ENCODE assay signal across 8 cellular contexts in genomic region chr2:105521176-105521575, GRCh38.
A peak's percentile ranks its signal among the peaks of the same experiment; 100 is the strongest.
DNase-seq lines count a peak whose midpoint lies in the region; ATAC-seq and TF ChIP-seq lines count a peak whose summit lies in the region.

No MANE protein-coding gene starts in this region.

- ATAC-seq in CD4-positive, alpha-beta T cell (ENCODE audit: poor library complexity), result no peak
- ATAC-seq in HG02885 (IDR thresholded peaks at IDR 0.05; ENCODE audit: poor library complexity, unreplicated experiment), result no peak
- no peak for ATAC-seq in mucosa of descending colon

- no peaks in the 10 kb centered on the region for H3K4me1 Mint-ChIP-seq in CD4-positive, alpha-beta T cell (ENCODE audit: low read depth)
- H3K4me1 Mint-ChIP-seq in brain (peaks cover 12% of the 10 kb centered on the region), mesothelial cell of epicardium (no peaks in the 10 kb centered on the region)

- H3K4me3 ChIP-seq in MG63, result no peak overlapping the region
- no peak overlapping the region for H3K4me3 ChIP-seq in mucosa of descending colon

- no peaks in the 10 kb centered on the region for H3K27me3 ChIP-seq in CD4-positive, alpha-beta T cell (ENCODE audit: control insufficient read depth, insufficient read depth, low read length)
- no peaks in the 10 kb centered on the region for H3K27me3 ChIP-seq in MG63

- CTCF ChIA-PET in CD4-positive, alpha-beta T cell (lab: Charles Lee), result interaction anchor here (0.9 to 1.4 kb wide), 5 partner anchors 149 to 183 kb away, joined by 3 to 4 read pairs (median 4); partner anchors contain the start of gene C2orf49

- H3K36me3 ChIP-seq in MG63 (no peaks in the 10 kb centered on the region), mucosa of descending colon (ENCODE audit: low read depth) (no peaks in the 10 kb centered on the region)

- H3K9me3 Mint-ChIP-seq in CD4-positive, alpha-beta T cell, result no peaks in the 10 kb centered on the region
- H3K9me3 Mint-ChIP-seq in brain (peaks cover 0 to 3% (median 0%) of the 10 kb centered on the region in 5 experiments), mesothelial cell of epicardium (no peaks in the 10 kb centered on the region)

- no peaks in the 10 kb centered on the region for H3K9me3 ChIP-seq in CD4-positive, alpha-beta T cell (ENCODE audit: control insufficient read depth, low read length)
- H3K9me3 ChIP-seq in MG63 (no peaks in the 10 kb centered on the region), mucosa of descending colon (no peaks in the 10 kb centered on the region)

- POLR2A ChIA-PET in CD4-positive, alpha-beta T cell (lab: Charles Lee), result no interaction called here

- no peak overlapping the region for H3K27ac ChIP-seq in CD4-positive, alpha-beta T cell (ENCODE audit: low read depth, low read length)

- no peaks in the 10 kb centered on the region for H3K36me3 Mint-ChIP-seq in CD4-positive, alpha-beta T cell (ENCODE audit: low read depth)
- H3K36me3 Mint-ChIP-seq in brain (no peaks in the 10 kb centered on the region), mesothelial cell of epicardium (no peaks in the 10 kb centered on the region)

- TF ChIP-seq CTCF in CD4-positive, alpha-beta T cell (IDR thresholded peaks at IDR 0.05), result peak; percentile 81
- TF ChIP-seq CTCF in brain (conservative IDR thresholded peaks at IDR 0.05) (peak; percentile 91 to 94), mesothelial cell of epicardium (IDR thresholded peaks at IDR 0.05; ENCODE audit: unreplicated experiment) (peak; percentile 81), mucosa of descending colon (IDR thresholded peaks at IDR 0.05) (no peak)

- intact Hi-C loops in CD4-positive, alpha-beta T cell (cut with DNase I, micrococcal nuclease), result loop anchor here (1.0 to 10.0 kb wide), 4 partner anchors 151 to 409 kb away; no protein-coding TSS in a partner anchor
- intact Hi-C loops in mucosa of descending colon (cut with DNase I, micrococcal nuclease), result loop anchor here in 1 of 2 donors (5.0 kb wide), 1 partner anchor 149 kb away; no protein-coding TSS in a partner anchor

- H3K27me3 Mint-ChIP-seq in CD4-positive, alpha-beta T cell, result no peaks in the 10 kb centered on the region
- H3K27me3 Mint-ChIP-seq in brain, result peaks cover 4% of the 10 kb centered on the region
- H3K27me3 Mint-ChIP-seq in mesothelial cell of epicardium (ENCODE audit: low read depth), result no peaks in the 10 kb centered on the region

- DNase-seq in CD4-positive, alpha-beta T cell, result no peak
- DNase-seq in HT-29 (ENCODE audit: low spot score) (peak; percentile 68), mesothelial cell of epicardium (ENCODE audit: low spot score in 2 of 2, unreplicated experiment in 2 of 2) (no peak), putamen (ENCODE audit: low spot score) (no peak), MG63 (no peak), mucosa of descending colon (no peak)

- H3K4me1 ChIP-seq in mucosa of descending colon (ENCODE audit: low read depth), result peaks cover 10% of the 10 kb centered on the region

- no peak overlapping the region for H3K27ac Mint-ChIP-seq in CD4-positive, alpha-beta T cell
- H3K27ac Mint-ChIP-seq in brain, result no peak overlapping the region
- H3K27ac Mint-ChIP-seq in mesothelial cell of epicardium, result no peak overlapping the region

- no peak overlapping the region for H3K4me3 Mint-ChIP-seq in CD4-positive, alpha-beta T cell
- no peak overlapping the region for H3K4me3 Mint-ChIP-seq in brain
- H3K4me3 Mint-ChIP-seq in mesothelial cell of epicardium, result no peak overlapping the region
